ENCODE assay signal across 20 cellular contexts in genomic region chr6:133595076-133595868, GRCh38.
DNase-seq lines count a peak whose midpoint lies in the region; ATAC-seq and TF ChIP-seq lines count a peak whose summit lies in the region.
"Had no signal": no experiment of that assay in that cellular context is flagged by ENCODE, and none has a peak within 500 bp of the region (broad histone marks: within the 10 kb centered on the region; RNA-seq: fewer than 3 reads in every experiment).

No MANE protein-coding gene starts in this region.

- H3K4me2 ChIP-seq in IMR-90 (ENCODE audit: low read depth, low read length) = peak overlapping the region; percentile 57
- H3K4me2 ChIP-seq in fibroblast of lung (ENCODE audit: extremely low read depth, insufficient read depth, low read length) = peak overlapping the region; percentile 42
- H3K4me2 ChIP-seq in osteoblast (ENCODE audit: insufficient read depth, low read length) = peak overlapping the region; percentile 49
- H3K4me2 ChIP-seq: smooth muscle cell had no signal

- H4K20me1 ChIP-seq in IMR-90 (ENCODE audit: insufficient read depth, low read length) (no peaks in the 10 kb centered on the region), fibroblast of lung (ENCODE audit: control insufficient read depth, extremely low read depth, insufficient read depth, low read length) (no peaks in the 10 kb centered on the region), osteoblast (ENCODE audit: insufficient read depth, low read length) (no peaks in the 10 kb centered on the region)

- H3K79me2 ChIP-seq in fibroblast of lung (ENCODE audit: control insufficient read depth, insufficient read depth, low read length) (no peaks in the 10 kb centered on the region), osteoblast (ENCODE audit: insufficient read depth, low read length) (no peaks in the 10 kb centered on the region)

- H3K4me1 ChIP-seq in IMR-90 (ENCODE audit: control insufficient read depth, insufficient read depth, low read length) = peaks cover 11% of the 10 kb centered on the region
- peaks cover 4% of the 10 kb centered on the region for H3K4me1 ChIP-seq in fibroblast of lung (ENCODE audit: control insufficient read depth, extremely low read depth, insufficient read depth, low read length)
- H3K4me1 ChIP-seq in osteoblast (ENCODE audit: insufficient read depth, low read length) = peaks cover 26% of the 10 kb centered on the region
- H3K4me1 ChIP-seq in esophagus squamous epithelium = peaks cover 0 to 19% (median 3%) of the 10 kb centered on the region in 3 donors

- no peaks in the 10 kb centered on the region for H3K27me3 ChIP-seq in BJ (ENCODE audit: control insufficient read depth, insufficient read depth, low read length)
- no peaks in the 10 kb centered on the region for H3K27me3 ChIP-seq in IMR-90 (ENCODE audit: control insufficient read depth, insufficient read depth, low read length)
- H3K27me3 ChIP-seq in fibroblast of lung (ENCODE audit: control insufficient read depth, insufficient read depth, low read length) = no peaks in the 10 kb centered on the region
- no peaks in the 10 kb centered on the region for H3K27me3 ChIP-seq in osteoblast (ENCODE audit: insufficient read depth, low read length)
- no peaks in the 10 kb centered on the region for H3K27me3 ChIP-seq in esophagus squamous epithelium

- peak overlapping the region; percentile 15; the same call in 1 of the 2 replicates for H3K23ac ChIP-seq in IMR-90 (ENCODE audit: low read depth, low read length)

- peak overlapping the region; percentile 100 for H3K18ac ChIP-seq in IMR-90 (ENCODE audit: low read depth, low read length)

- TF ChIP-seq POLR2A in IMR-90 (IDR thresholded peaks at IDR 0.05; ENCODE audit: low read depth, low read length) = no peak
- TF ChIP-seq POLR2A in esophagus squamous epithelium (IDR thresholded peaks at IDR 0.05) = no peak

- no CpG with 5 or more reads among the region's 8 CpGs for WGBS in IMR-90 (ENCODE audit: extremely low coverage in 2 of 2, insufficient read length in 1 of 2), 2 experiments
- WGBS in esophagus squamous epithelium, 2 donors = 41 to 42% methylated on average over 8 of the region's 8 CpGs

- H2AK5ac ChIP-seq in IMR-90 (ENCODE audit: low read depth, low read length) = no peak overlapping the region

- peak overlapping the region; percentile 65 for H2AFZ ChIP-seq in IMR-90 (replicated peaks; ENCODE audit: low read length, poor library complexity)
- peak overlapping the region; percentile 17 for H2AFZ ChIP-seq in fibroblast of lung (ENCODE audit: low read length)
- peak overlapping the region; percentile 53 for H2AFZ ChIP-seq in osteoblast (ENCODE audit: low read length)

- H3K36me3 ChIP-seq in BJ (ENCODE audit: control insufficient read depth, insufficient read depth, low read length) (no peaks in the 10 kb centered on the region), IMR-90 (ENCODE audit: control insufficient read depth, insufficient read depth, low read length) (no peaks in the 10 kb centered on the region), fibroblast of lung (ENCODE audit: control insufficient read depth, insufficient read depth, low read length) (no peaks in the 10 kb centered on the region), osteoblast (ENCODE audit: insufficient read depth, low read length) (no peaks in the 10 kb centered on the region), esophagus squamous epithelium (no peaks in the 10 kb centered on the region)

- no peak overlapping the region for H2AK9ac ChIP-seq in IMR-90 (replicated peaks; ENCODE audit: low read depth, low read length, poor library complexity)

- H3K79me1 ChIP-seq in IMR-90 (ENCODE audit: low read depth in 1 of 2, low read length in 2 of 2) = no peaks in the 10 kb centered on the region

- H3K9me3 Mint-ChIP-seq in activated CD8-positive, alpha-beta memory T cell treated with anti-CD3 and anti-CD28 coated beads, Interleukin-2, amount 10 ng/mL, durations not matched to agents 7 days and 5 days (ENCODE audit: low read depth) = no peaks in the 10 kb centered on the region

- TF ChIP-seq CTCF in BJ (IDR thresholded peaks at IDR 0.05; ENCODE audit: insufficient read depth, low read depth, low read length) (no peak), IMR-90 (conservative IDR thresholded peaks at IDR 0.05; ENCODE audit: low read depth, low read length) (no peak), fibroblast of lung (conservative IDR thresholded peaks at IDR 0.05 in 1 of 2, IDR thresholded peaks at IDR 0.05 in 1 of 2; ENCODE audit: low read depth in 1 of 2, low read length in 2 of 2) (no peak), osteoblast (IDR thresholded peaks at IDR 0.05; ENCODE audit: extremely low read depth, low read depth, low read length) (no peak), esophagus squamous epithelium (IDR thresholded peaks at IDR 0.05) (no peak)

- CTCF ChIA-PET in BJ (lab: Yijun Ruan, JAX) = interaction anchor here (0.8 to 1.0 kb wide), 3 partner anchors 8 to 26 kb away, joined by 3 read pairs; no protein-coding TSS in a partner anchor
- CTCF ChIA-PET in IMR-90 (lab: Yijun Ruan, JAX) = interaction anchor here (1.6 kb wide), 1 partner anchor 10 kb away, joined by 4 read pairs; no protein-coding TSS in a partner anchor
- CTCF ChIA-PET in activated CD8-positive, alpha-beta memory T cell treated with anti-CD3 and anti-CD28 coated beads, Interleukin-2, amount 10 ng/mL, durations not matched to agents 7 days and 5 days (lab: Charles Lee) = no interaction called here

- H3K36me3 Mint-ChIP-seq in activated CD8-positive, alpha-beta memory T cell treated with anti-CD3 and anti-CD28 coated beads, Interleukin-2, amount 10 ng/mL, durations not matched to agents 7 days and 5 days = no peaks in the 10 kb centered on the region
- H3K36me3 Mint-ChIP-seq: CD4-positive, alpha-beta memory T cell; WTC11 had no signal

- DNase-seq in BJ (ENCODE audit: low read depth) = peak; percentile 16
- peak; percentile 27 for DNase-seq in IMR-90
- peak in 1 of 2 donors; percentile 86 for DNase-seq in fibroblast of lung (ENCODE audit: low read depth in 2 of 2)
- peak; percentile 23 for DNase-seq in osteoblast (ENCODE audit: insufficient read length, low spot score, missing footprints)
- no peak for DNase-seq in esophagus squamous epithelium (lab: John Stamatoyannopoulos, UW)
- no peak for DNase-seq in activated CD8-positive, alpha-beta memory T cell treated with anti-CD3 and anti-CD28 coated beads, Interleukin-2, amount 10 ng/mL, durations not matched to agents 7 days and 5 days
- DNase-seq in stimulated activated naive CD8-positive, alpha-beta T cell treated with anti-CD3 and anti-CD28 coated beads, Interleukin-15, Interleukin-2, amounts not matched to agents 100 U/mL and 50 U/mL, for 24 hours = no peak
- DNase-seq: activated CD4-positive, alpha-beta T cell treated with anti-CD3 and anti-CD28 coated beads, Interleukin-2, amount 50 U/mL, for 48 hours; activated naive CD4-positive, alpha-beta T cell; aorta; CD4-positive, alpha-beta memory T cell; DND-41; effector CD4-positive, alpha-beta T cell; kidney; mesendoderm; stimulated activated CD4-positive, alpha-beta T cell treated with anti-CD3 and anti-CD28 coated beads, Interleukin-4, amount 100 ng/mL, for 1 hour had no signal

- H2BK15ac ChIP-seq in IMR-90 (ENCODE audit: low read depth, low read length) = peak overlapping the region; percentile 78; the same call in 2 of the 3 replicates

- peak overlapping the region; percentile 67 to 76 for H4K8ac ChIP-seq in IMR-90 (ENCODE audit: low read depth in 2 of 2, low read length in 2 of 2)

- no peak overlapping the region for H3K4me3 ChIP-seq in BJ (ENCODE audit: low read depth, low read length)
- H3K4me3 ChIP-seq in IMR-90 (ENCODE audit: insufficient read depth, low read depth, low read length) = no peak overlapping the region
- H3K4me3 ChIP-seq in fibroblast of lung (replicated peaks in 1 of 4; ENCODE audit: control extremely low read depth in 1 of 4, insufficient read depth in 1 of 4, low read depth in 3 of 4, low read length in 4 of 4) = no peak overlapping the region
- no peak overlapping the region for H3K4me3 ChIP-seq in osteoblast (ENCODE audit: insufficient read depth, low read length)
- H3K4me3 ChIP-seq in esophagus squamous epithelium = no peak overlapping the region
- H3K4me3 ChIP-seq: smooth muscle cell had no signal

- H3K9ac ChIP-seq in IMR-90 (ENCODE audit: low read depth, low read length) (peak overlapping the region; percentile 33; the same call in 1 of the 2 replicates), fibroblast of lung (ENCODE audit: insufficient read depth, low read length) (no peak overlapping the region)

- peak overlapping the region; percentile 66; the same call in 1 of the 2 replicates for H2BK20ac ChIP-seq in IMR-90 (ENCODE audit: low read depth, low read length)

- POLR2A ChIA-PET in BJ (lab: Charles Lee) = interaction anchor here (0.6 to 0.7 kb wide), 3 partner anchors 109 to 1138 kb away, joined by 3 to 4 read pairs (median 3); no protein-coding TSS in a partner anchor
- POLR2A ChIA-PET in IMR-90 (lab: Charles Lee; ENCODE audit: unreplicated experiment) = no interaction called here

- peak; percentile 54 for ATAC-seq in IMR-90 (ENCODE audit: low read depth)
- no peak for ATAC-seq in HG02885 (IDR thresholded peaks at IDR 0.05; ENCODE audit: poor library complexity, unreplicated experiment)
- ATAC-seq in activated CD8-positive, alpha-beta memory T cell treated with anti-CD3 and anti-CD28 coated beads, Interleukin-2, amount 10 ng/mL, durations not matched to agents 7 days and 5 days = no peak
- ATAC-seq in stimulated activated naive CD8-positive, alpha-beta T cell treated with anti-CD3 and anti-CD28 coated beads, Interleukin-15, Interleukin-2, amounts not matched to agents 100 U/mL and 50 U/mL, for 24 hours = no peak
- ATAC-seq: WTC11 had no signal

- no peak overlapping the region for H3K56ac ChIP-seq in IMR-90 (ENCODE audit: extremely low read depth, insufficient read depth, low read length)

- dilution Hi-C loops in IMR-90 (cut with HindIII; ENCODE audit: low sequenced_read_pairs, unreplicated experiment) = loop anchor here (25.0 kb wide), 1 partner anchor 292 kb away; the partner anchor contains the start of gene TCF21

- H3K27me3 Mint-ChIP-seq in activated CD8-positive, alpha-beta memory T cell treated with anti-CD3 and anti-CD28 coated beads, Interleukin-2, amount 10 ng/mL, durations not matched to agents 7 days and 5 days = no peaks in the 10 kb centered on the region
- H3K27me3 Mint-ChIP-seq: progenitor cell of endocrine pancreas had no signal

- TF ChIP-seq RAD21 in IMR-90 (IDR thresholded peaks at IDR 0.05; ENCODE audit: low read length) = no peak

- no peaks in the 10 kb centered on the region for H3K4me1 Mint-ChIP-seq in activated CD8-positive, alpha-beta memory T cell treated with anti-CD3 and anti-CD28 coated beads, Interleukin-2, amount 10 ng/mL, durations not matched to agents 7 days and 5 days
- H3K4me1 Mint-ChIP-seq: CD4-positive, alpha-beta memory T cell; WTC11 had no signal

- no peak overlapping the region for H3K4me3 Mint-ChIP-seq in activated CD8-positive, alpha-beta memory T cell treated with anti-CD3 and anti-CD28 coated beads, Interleukin-2, amount 10 ng/mL, durations not matched to agents 7 days and 5 days
- H3K4me3 Mint-ChIP-seq: CD4-positive, alpha-beta memory T cell; WTC11 had no signal

- in situ Hi-C loops in IMR-90 (cut with MboI; ENCODE audit: low sequenced_read_pairs) = no loop called here

- H2BK5ac ChIP-seq in IMR-90 (ENCODE audit: low read depth, low read length, poor library complexity, severe bottlenecking) = peak overlapping the region; percentile 79

- no peaks in the 10 kb centered on the region; the same call in 1 of the 2 replicates for H3K9me1 ChIP-seq in IMR-90 (ENCODE audit: insufficient read depth, low read length)

- peak overlapping the region; percentile 86; the same call in 1 of the 2 replicates for H4K91ac ChIP-seq in IMR-90 (ENCODE audit: insufficient read depth, low read depth, low read length)

- peak overlapping the region; percentile 81 for H2BK120ac ChIP-seq in IMR-90 (ENCODE audit: low read depth, low read length)

- H3K9me3 ChIP-seq in IMR-90 (ENCODE audit: control insufficient read depth, insufficient read depth, low read length) (no peaks in the 10 kb centered on the region), fibroblast of lung (ENCODE audit: control insufficient read depth, insufficient read depth, low read depth, low read length) (no peaks in the 10 kb centered on the region), osteoblast (ENCODE audit: low read depth, low read length) (no peaks in the 10 kb centered on the region), esophagus squamous epithelium (no peaks in the 10 kb centered on the region)

- peak overlapping the region; percentile 99 for H4K5ac ChIP-seq in IMR-90 (ENCODE audit: low read depth, low read length)

- no peak overlapping the region for H3K27ac Mint-ChIP-seq in activated CD8-positive, alpha-beta memory T cell treated with anti-CD3 and anti-CD28 coated beads, Interleukin-2, amount 10 ng/mL, durations not matched to agents 7 days and 5 days
- H3K27ac Mint-ChIP-seq: CD4-positive, alpha-beta memory T cell; progenitor cell of endocrine pancreas; WTC11 had no signal

- intact Hi-C loops in IMR-90 (cut with micrococcal nuclease) (no loop called here), esophagus squamous epithelium (cut with DNase I) (no loop called here)

- no TSS peak for BruUV-seq in IMR-90 (replicated peaks; lab: Mats Ljungman, UMichigan)

- peak overlapping the region; percentile 42; the same call in 1 of the 2 replicates for H3K4ac ChIP-seq in IMR-90 (ENCODE audit: low read depth, low read length)

- H3K14ac ChIP-seq in IMR-90 (replicated peaks; ENCODE audit: low read depth, low read length) = 0 out of 2 replicates have a peak overlapping the region, but pooled peaks have one; percentile 20

- H3K27ac ChIP-seq in IMR-90 (ENCODE audit: insufficient read depth, low read length) (peak overlapping the region; percentile 71; the same call in 1 of the 2 replicates), fibroblast of lung (ENCODE audit: insufficient read depth, low read length) (no peak overlapping the region), osteoblast (ENCODE audit: low read depth, low read length) (peak overlapping the region; percentile 55), esophagus squamous epithelium (peak overlapping the region in 1 of 4 donors; percentile 51)

Comparison
In these comparisons a context has a peak if more than half of its experiments do, and no peak if none do; other contexts are left out.
1. DNase-seq: peak in BJ (single experiment), IMR-90 (single experiment) and osteoblast (single experiment); none in esophagus squamous epithelium (single experiment), activated CD8-positive, alpha-beta memory T cell treated with anti-CD3 and anti-CD28 coated beads, Interleukin-2, amount 10 ng/mL, durations not matched to agents 7 days and 5 days (single experiment) and stimulated activated naive CD8-positive, alpha-beta T cell treated with anti-CD3 and anti-CD28 coated beads, Interleukin-15, Interleukin-2, amounts not matched to agents 100 U/mL and 50 U/mL, for 24 hours (single experiment).
2. Peak in every context shown above with its lines, with median percentiles within 50 percentile points of each other: H2AFZ ChIP-seq and H3K4me2 ChIP-seq.